1 cellular context compared by ENCODE assay signal in the genomic region with DNA sequence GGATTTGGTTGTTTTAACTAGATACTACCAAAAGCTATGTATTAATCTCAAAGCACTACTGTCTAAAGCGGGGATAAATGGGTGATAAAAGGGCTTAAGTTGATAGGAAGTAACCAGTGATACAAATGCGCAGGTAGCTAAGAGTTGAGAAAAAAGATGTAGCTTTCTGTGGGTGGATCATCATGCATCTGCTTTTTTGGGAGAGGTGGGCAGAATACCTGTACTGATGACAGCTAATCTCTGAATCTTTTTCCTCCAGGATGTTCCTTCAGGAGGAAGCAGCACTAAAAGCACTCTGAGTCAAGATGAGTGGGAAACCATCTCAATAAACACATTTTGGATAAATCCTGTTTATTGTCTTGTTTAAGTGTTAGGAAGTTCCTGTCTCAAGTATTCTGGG.
TF ChIP-seq lines count a peak whose summit lies in the region.

No MANE protein-coding gene starts in this region.

TF ChIP-seq in SK-N-SH treated with all-trans-retinoic acid at 6 μM for 48 hours, 23 proteins besides CTCF, POLR2A, EP300 and RAD21 (continued from another document):
- TF ChIP-seq, protein P1, sequence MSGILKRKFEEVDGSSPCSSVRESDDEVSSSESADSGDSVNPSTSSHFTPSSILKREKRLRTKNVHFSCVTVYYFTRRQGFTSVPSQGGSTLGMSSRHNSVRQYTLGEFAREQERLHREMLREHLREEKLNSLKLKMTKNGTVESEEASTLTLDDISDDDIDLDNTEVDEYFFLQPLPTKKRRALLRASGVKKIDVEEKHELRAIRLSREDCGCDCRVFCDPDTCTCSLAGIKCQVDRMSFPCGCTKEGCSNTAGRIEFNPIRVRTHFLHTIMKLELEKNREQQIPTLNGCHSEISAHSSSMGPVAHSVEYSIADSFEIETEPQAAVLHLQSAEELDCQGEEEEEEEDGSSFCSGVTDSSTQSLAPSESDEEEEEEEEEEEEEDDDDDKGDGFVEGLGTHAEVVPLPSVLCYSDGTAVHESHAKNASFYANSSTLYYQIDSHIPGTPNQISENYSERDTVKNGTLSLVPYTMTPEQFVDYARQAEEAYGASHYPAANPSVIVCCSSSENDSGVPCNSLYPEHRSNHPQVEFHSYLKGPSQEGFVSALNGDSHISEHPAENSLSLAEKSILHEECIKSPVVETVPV (CRISPR knock-in tag; IDR thresholded peaks at IDR 0.05) = no peak
- TF ChIP-seq, protein P2, sequence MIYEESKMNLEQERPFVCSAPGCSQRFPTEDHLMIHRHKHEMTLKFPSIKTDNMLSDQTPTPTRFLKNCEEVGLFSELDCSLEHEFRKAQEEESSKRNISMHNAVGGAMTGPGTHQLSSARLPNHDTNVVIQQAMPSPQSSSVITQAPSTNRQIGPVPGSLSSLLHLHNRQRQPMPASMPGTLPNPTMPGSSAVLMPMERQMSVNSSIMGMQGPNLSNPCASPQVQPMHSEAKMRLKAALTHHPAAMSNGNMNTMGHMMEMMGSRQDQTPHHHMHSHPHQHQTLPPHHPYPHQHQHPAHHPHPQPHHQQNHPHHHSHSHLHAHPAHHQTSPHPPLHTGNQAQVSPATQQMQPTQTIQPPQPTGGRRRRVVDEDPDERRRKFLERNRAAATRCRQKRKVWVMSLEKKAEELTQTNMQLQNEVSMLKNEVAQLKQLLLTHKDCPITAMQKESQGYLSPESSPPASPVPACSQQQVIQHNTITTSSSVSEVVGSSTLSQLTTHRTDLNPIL (CRISPR knock-in tag; IDR thresholded peaks at IDR 0.05; ENCODE audit: low read depth) = no peak
- TF ChIP-seq OSR1 (CRISPR knock-in tag; IDR thresholded peaks at IDR 0.05) (no peak), ESRRG (CRISPR knock-in tag; IDR thresholded peaks at IDR 0.05) (no peak), ZFP30 (CRISPR knock-in tag; IDR thresholded peaks at IDR 0.05) (no peak), RARB (CRISPR knock-in tag; IDR thresholded peaks at IDR 0.05) (no peak), ZFP3 (CRISPR knock-in tag; IDR thresholded peaks at IDR 0.05) (no peak), BACH2 (CRISPR knock-in tag; IDR thresholded peaks at IDR 0.05; ENCODE audit: borderline replicate concordance) (no peak)
- TF ChIP-seq, protein P3, sequence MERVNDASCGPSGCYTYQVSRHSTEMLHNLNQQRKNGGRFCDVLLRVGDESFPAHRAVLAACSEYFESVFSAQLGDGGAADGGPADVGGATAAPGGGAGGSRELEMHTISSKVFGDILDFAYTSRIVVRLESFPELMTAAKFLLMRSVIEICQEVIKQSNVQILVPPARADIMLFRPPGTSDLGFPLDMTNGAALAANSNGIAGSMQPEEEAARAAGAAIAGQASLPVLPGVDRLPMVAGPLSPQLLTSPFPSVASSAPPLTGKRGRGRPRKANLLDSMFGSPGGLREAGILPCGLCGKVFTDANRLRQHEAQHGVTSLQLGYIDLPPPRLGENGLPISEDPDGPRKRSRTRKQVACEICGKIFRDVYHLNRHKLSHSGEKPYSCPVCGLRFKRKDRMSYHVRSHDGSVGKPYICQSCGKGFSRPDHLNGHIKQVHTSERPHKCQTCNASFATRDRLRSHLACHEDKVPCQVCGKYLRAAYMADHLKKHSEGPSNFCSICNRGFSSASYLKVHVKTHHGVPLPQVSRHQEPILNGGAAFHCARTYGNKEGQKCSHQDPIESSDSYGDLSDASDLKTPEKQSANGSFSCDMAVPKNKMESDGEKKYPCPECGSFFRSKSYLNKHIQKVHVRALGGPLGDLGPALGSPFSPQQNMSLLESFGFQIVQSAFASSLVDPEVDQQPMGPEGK (CRISPR knock-in tag; IDR thresholded peaks at IDR 0.05; ENCODE audit: borderline replicate concordance) = no peak
